ENCODE assay signal across 8 cellular contexts in genomic region chr1:202806845-202807366, GRCh38. TPM values are rescaled to one million over a fixed set of nuclear protein-coding genes. Genes with fewer than 3 reads are reported as not detected.
DNase-seq lines count a peak whose midpoint lies in the region; ATAC-seq and TF ChIP-seq lines count a peak whose summit lies in the region.

No MANE protein-coding gene starts in this region.

- H3K4me1 ChIP-seq in A673 (ENCODE audit: insufficient read depth, low read length, poor library complexity, severe bottlenecking) (peaks cover 34% of the 10 kb centered on the region), GM23338 (ENCODE audit: insufficient read depth) (peaks cover 54% of the 10 kb centered on the region), duodenal mucosa (ENCODE audit: control insufficient read depth in 1 of 2, insufficient read depth in 2 of 2, low read length in 2 of 2) (peaks cover 24 to 31% of the 10 kb centered on the region in 2 donors)

- peak overlapping the region; percentile 89 for H3K4me2 ChIP-seq in GM23338

- H3F3A ChIP-seq in GM23338 (replicated peaks; ENCODE audit: low read depth): peaks cover 5% of the 10 kb centered on the region; the same call in 1 of the 2 replicates

- POLR2A ChIA-PET in A673 (lab: Charles Lee; ENCODE audit: low non-redundant PET): no interaction called here

- ATAC-seq in GM23338: peak; percentile 0; the same call in 2 of the 3 replicates
- no peak for ATAC-seq in stimulated activated naive CD8-positive, alpha-beta T cell treated with anti-CD3 and anti-CD28 coated beads, Interleukin-15, Interleukin-2, amounts not matched to agents 100 U/mL and 50 U/mL, for 24 hours
- no peak for ATAC-seq in GM18505 (IDR thresholded peaks at IDR 0.05; ENCODE audit: unreplicated experiment)
- no peak for ATAC-seq in GM19397 (IDR thresholded peaks at IDR 0.05; ENCODE audit: unreplicated experiment)

- H2AFZ ChIP-seq in GM23338: no peak overlapping the region

- TF ChIP-seq CTCF in A673 (conservative IDR thresholded peaks at IDR 0.05; ENCODE audit: low read depth, low read length) (no peak), GM23338 (conservative IDR thresholded peaks at IDR 0.05; ENCODE audit: low read depth in 2 of 2) (no peak)

- no peaks in the 10 kb centered on the region; the same call in 2 of the 3 replicates for H3K36me3 Mint-ChIP-seq in GM23338 (ENCODE audit: low read depth)

- peak; percentile 50 for DNase-seq in A673 (ENCODE audit: low spot score)
- peak; percentile 46 for DNase-seq in GM23338 (ENCODE audit: low spot score)
- DNase-seq in T-helper 9 cell: peak; percentile 6
- peak; percentile 26 for DNase-seq in medulla oblongata (ENCODE audit: extremely low spot score)
- DNase-seq in stimulated activated naive CD8-positive, alpha-beta T cell treated with anti-CD3 and anti-CD28 coated beads, Interleukin-15, Interleukin-2, amounts not matched to agents 100 U/mL and 50 U/mL, for 24 hours: peak; percentile 44

- H3K4me3 ChIP-seq in A673 (ENCODE audit: low read depth, low read length, poor library complexity, severe bottlenecking) (peak overlapping the region; percentile 96), GM23338 (peak overlapping the region; percentile 66), duodenal mucosa (ENCODE audit: low read depth in 1 of 2, low read length in 2 of 2) (peak overlapping the region; percentile 78 to 92)

- H3K4me3 Mint-ChIP-seq in GM23338: peak overlapping the region; percentile 78

- H3K9me2 ChIP-seq in GM23338 (ENCODE audit: insufficient read depth): no peaks in the 10 kb centered on the region; the same call in 1 of the 2 replicates

- H3K27me3 ChIP-seq in A673 (replicated peaks; ENCODE audit: insufficient read depth, low read depth, low read length, poor library complexity): no peaks in the 10 kb centered on the region
- peaks cover 15% of the 10 kb centered on the region for H3K27me3 ChIP-seq in GM23338 (ENCODE audit: insufficient read depth)
- H3K27me3 ChIP-seq in duodenal mucosa (ENCODE audit: control insufficient read depth in 1 of 2, insufficient read depth in 2 of 2, low read length in 2 of 2): no peaks in the 10 kb centered on the region

- peak overlapping the region; percentile 89 for H3K27ac ChIP-seq in A673 (ENCODE audit: low read depth, low read length, poor library complexity, severe bottlenecking)
- H3K27ac ChIP-seq in GM23338 (ENCODE audit: low read depth): peak overlapping the region; percentile 46; the same call in 1 of the 2 replicates
- peak overlapping the region; percentile 61 for H3K27ac ChIP-seq in duodenal mucosa (ENCODE audit: low read depth, low read length)

- no peak for TF ChIP-seq POLR2A in GM18505 (IDR thresholded peaks at IDR 0.05; ENCODE audit: borderline replicate concordance, extremely low read depth, insufficient read depth, insufficient read length)

- no peaks in the 10 kb centered on the region for H3K36me3 ChIP-seq in A673 (ENCODE audit: insufficient read depth, low read length, poor library complexity, severe bottlenecking)
- no peaks in the 10 kb centered on the region for H3K36me3 ChIP-seq in GM23338 (ENCODE audit: insufficient read depth)
- H3K36me3 ChIP-seq in duodenal mucosa (ENCODE audit: control insufficient read depth in 1 of 2, insufficient read depth in 2 of 2, low read length in 2 of 2): no peaks in the 10 kb centered on the region

- peaks cover 12% of the 10 kb centered on the region for H3K27me3 Mint-ChIP-seq in GM23338 (ENCODE audit: insufficient read depth, low read depth, poor library complexity)

- CTCF ChIA-PET in A673 (lab: Charles Lee): interaction anchor here (0.6 kb wide), 1 partner anchor 21 kb away, joined by 9 read pairs; no protein-coding TSS in a partner anchor

- H3K4me1 Mint-ChIP-seq in GM23338: peaks cover 53% of the 10 kb centered on the region

- H3K9me3 Mint-ChIP-seq in GM23338: no peaks in the 10 kb centered on the region

- intact Hi-C loops in A673 (cut with micrococcal nuclease; ENCODE audit: unreplicated experiment): no loop called here

- peaks cover 22% of the 10 kb centered on the region for H4K20me1 ChIP-seq in GM23338 (replicated peaks; ENCODE audit: insufficient read depth)

- H3K9ac ChIP-seq in duodenal mucosa (ENCODE audit: low read depth in 1 of 2, low read length in 2 of 2): peak overlapping the region; percentile 48 to 61

- BruUV-seq in A673 (replicated peaks; lab: Mats Ljungman, UMichigan): no TSS peak

- peaks cover 70% of the 10 kb centered on the region for H3K79me2 ChIP-seq in GM23338 (replicated peaks; ENCODE audit: insufficient read depth)

- H3K9me3 ChIP-seq in A673 (ENCODE audit: low read depth, low read length, poor library complexity, severe bottlenecking) (no peaks in the 10 kb centered on the region), duodenal mucosa (ENCODE audit: control insufficient read depth in 1 of 2, low read length in 2 of 2) (no peaks in the 10 kb centered on the region)

- H3K27ac Mint-ChIP-seq in GM23338: peak overlapping the region; percentile 97

TF ChIP-seq in GM23338, 12 proteins besides CTCF, POLR2A, EP300 and RAD21 (continues in another document):
- TF ChIP-seq ZNF114 (CRISPR knock-in tag; IDR thresholded peaks at IDR 0.05) (no peak), NANOG (IDR thresholded peaks at IDR 0.05; ENCODE audit: borderline replicate concordance) (no peak), ZNF331 (CRISPR knock-in tag; IDR thresholded peaks at IDR 0.05; ENCODE audit: low read depth) (no peak), EZH2phosphoT487 (IDR thresholded peaks at IDR 0.05; ENCODE audit: unreplicated experiment) (no peak), JUNB (IDR thresholded peaks at IDR 0.05; ENCODE audit: unreplicated experiment) (no peak), REST (IDR thresholded peaks at IDR 0.05; ENCODE audit: unreplicated experiment) (no peak), POLR2AphosphoS5 (IDR thresholded peaks at IDR 0.05; ENCODE audit: low read depth) (no peak)

RNA-seq across cellular contexts. Expression of gene KDM5B, which starts 1.3 kb away (rescaled TPM):
- total RNA-seq in A673 (2021): 71.2 and 73.8 TPM in 2 replicates
- total RNA-seq in GM23338 (2014; rRNA removed; shearing (Covaris generic)): 186 and 202 TPM in 2 replicates
- polyA plus RNA-seq in GM23338 (2016; fragmentation: Nextera tagmentation; extraction: Ambion mirVana): 150 and 175 TPM in 2 replicates

RNA-seq across cellular contexts. Expression of gene PCAT6, which starts 3.8 kb away (rescaled TPM):
- total RNA-seq in A673 (2021): 0.84 and 1.7 TPM in 2 replicates
- 7.2 TPM in 1 of 2 replicates, not detected in the other for total RNA-seq in GM23338 (2014; rRNA removed; shearing (Covaris generic))
- polyA plus RNA-seq in GM23338 (2016; fragmentation: Nextera tagmentation; extraction: Ambion mirVana): 28.1 and 28.7 TPM in 2 replicates
